In genomic region chr1:226134170-226135058, GRCh38 we compare ENCODE assay signal across 12 cellular contexts. TPM values are rescaled to one million over a fixed set of nuclear protein-coding genes. Genes with fewer than 3 reads are reported as not detected.
A peak's percentile ranks its signal among the peaks of the same experiment; 100 is the strongest.
DNase-seq lines count a peak whose midpoint lies in the region; ATAC-seq, FAIRE-seq and TF ChIP-seq lines count a peak whose summit lies in the region.
"Had no signal": no experiment of that assay in that cellular context is flagged by ENCODE, and none has a peak within 500 bp of the region (broad histone marks: within the 10 kb centered on the region; RNA-seq: fewer than 3 reads in every experiment).

No MANE protein-coding gene starts in this region.

- TF ChIP-seq EP300 in Ishikawa (IDR thresholded peaks at IDR 0.05; ENCODE audit: borderline replicate concordance) = no peak

- no peak for TF ChIP-seq POLR2A in prostate gland (IDR thresholded peaks at IDR 0.05)

- intact Hi-C loops in Calu3 (cut with micrococcal nuclease; ENCODE audit: unreplicated experiment) = no loop called here
- intact Hi-C loops in cardiac septum (cut with DNase I) = no loop called here
- intact Hi-C loops in prostate gland (cut with DNase I) = no loop called here

- no TSS peak for BruUV-seq in Calu3 (replicated peaks; lab: Mats Ljungman, UMichigan)

- TF ChIP-seq CTCF in Calu3 (IDR thresholded peaks at IDR 0.05; ENCODE audit: unreplicated experiment) (no peak), prostate gland (IDR thresholded peaks at IDR 0.05) (no peak), WTC11 (IDR thresholded peaks at IDR 0.05) (no peak)

- H3K36me3 ChIP-seq in prostate gland = no peaks in the 10 kb centered on the region

- H3K4me1 ChIP-seq in prostate gland (replicated peaks) = peaks cover 17% of the 10 kb centered on the region

- DNase-seq in Calu3 (no peak), cardiac septum (ENCODE audit: low spot score) (peak; percentile 66), prostate gland (ENCODE audit: low spot score) (no peak), WTC11 (ENCODE audit: low spot score) (no peak), frontal cortex (ENCODE audit: low spot score in 2 of 2) (no peak), 8988T (no peak)
- no peak for DNase-seq in activated CD4-positive, alpha-beta T cell treated with anti-CD3 and anti-CD28 coated beads, Interleukin-2, amount 50 U/mL, for 1 hour
- DNase-seq: CD8-positive, alpha-beta memory T cell; effector CD8-positive, alpha-beta T cell; RPMI8226; stimulated activated CD4-positive, alpha-beta T cell treated with anti-CD3 and anti-CD28 coated beads, Interleukin-2, amount 100 ng/mL, for 48 hours had no signal

- H3K36me3 Mint-ChIP-seq in Calu3 (ENCODE audit: insufficient read depth, unreplicated experiment) (peaks cover 19% of the 10 kb centered on the region), WTC11 (no peaks in the 10 kb centered on the region)
- H3K36me3 Mint-ChIP-seq: CD8-positive, alpha-beta memory T cell had no signal

- H3K4me3 ChIP-seq in prostate gland = no peak overlapping the region

- FAIRE-seq in frontal cortex (lab: Jason Lieb, UNC) = no peak

- WGBS in prostate gland = 45% methylated on average over 15 of the region's 16 CpGs

- H3K27ac Mint-ChIP-seq in Calu3 (ENCODE audit: unreplicated experiment) (peak overlapping the region; percentile 76), WTC11 (no peak overlapping the region; the same call in 1 of the 2 replicates)

- POLR2A ChIA-PET in WTC11 (lab: Charles Lee) = no interaction called here

- H3K4me1 Mint-ChIP-seq in Calu3 (ENCODE audit: low read depth, unreplicated experiment) = peaks cover 39% of the 10 kb centered on the region
- H3K4me1 Mint-ChIP-seq in WTC11 = peaks cover 27% of the 10 kb centered on the region
- H3K4me1 Mint-ChIP-seq: CD8-positive, alpha-beta memory T cell had no signal

- H3K9me3 ChIP-seq in prostate gland = no peaks in the 10 kb centered on the region

- no peaks in the 10 kb centered on the region for H3K27me3 Mint-ChIP-seq in Calu3 (ENCODE audit: unreplicated experiment)
- no peaks in the 10 kb centered on the region for H3K27me3 Mint-ChIP-seq in WTC11 (ENCODE audit: low read depth)

- peak overlapping the region; percentile 86 for H3K27ac ChIP-seq in prostate gland

- no peaks in the 10 kb centered on the region for H3K9me3 Mint-ChIP-seq in Calu3 (ENCODE audit: low read depth, unreplicated experiment)
- H3K9me3 Mint-ChIP-seq in WTC11 = peaks cover 6% of the 10 kb centered on the region
- H3K9me3 Mint-ChIP-seq: CD8-positive, alpha-beta memory T cell had no signal

- CTCF ChIA-PET in Calu3 (lab: Charles Lee) (interaction anchor here (1.1 to 2.0 kb wide), 2 partner anchors 9 to 11 kb away, joined by 5 to 6 read pairs; no protein-coding TSS in a partner anchor), WTC11 (lab: Charles Lee) (interaction anchor here (0.9 to 2.6 kb wide), 3 partner anchors 9 to 199 kb away, joined by 3 to 33 read pairs (median 10); no protein-coding TSS in a partner anchor)

- TF ChIP-seq RAD21 in Ishikawa (IDR thresholded peaks at IDR 0.05; ENCODE audit: low read depth) = no peak

- H3K4me3 Mint-ChIP-seq in Calu3 (ENCODE audit: low read depth, unreplicated experiment) (peak overlapping the region; percentile 4), WTC11 (no peak overlapping the region)
- H3K4me3 Mint-ChIP-seq: CD8-positive, alpha-beta memory T cell had no signal

- ATAC-seq in WTC11 = no peak

- no peaks in the 10 kb centered on the region for H3K27me3 ChIP-seq in prostate gland (replicated peaks; ENCODE audit: insufficient read depth)

TF ChIP-seq in Ishikawa, 13 proteins besides CTCF, POLR2A, EP300 and RAD21:
- TF ChIP-seq ZBTB7A (IDR thresholded peaks at IDR 0.05; ENCODE audit: low read depth) (0 out of 2 replicates have a peak, but pooled peaks have one; percentile 8), TAF1 (IDR thresholded peaks at IDR 0.05; ENCODE audit: low read depth) (no peak)

TF ChIP-seq in WTC11, 78 proteins besides CTCF, POLR2A, EP300 and RAD21 (continues in another document):
- no peak for TF ChIP-seq AFF4 (CRISPR knock-in tag; IDR thresholded peaks at IDR 0.05; ENCODE audit: borderline replicate concordance)
- TF ChIP-seq IRF1 (CRISPR knock-in tag; IDR thresholded peaks at IDR 0.05) = no peak
- TF ChIP-seq NR2C2 (CRISPR knock-in tag; IDR thresholded peaks at IDR 0.05) = no peak
- TF ChIP-seq HMGXB4 (CRISPR knock-in tag; IDR thresholded peaks at IDR 0.05) = no peak
- TF ChIP-seq ARID4B (CRISPR knock-in tag; IDR thresholded peaks at IDR 0.05; ENCODE audit: borderline replicate concordance) = no peak
- no peak for TF ChIP-seq HMGA2 (CRISPR knock-in tag; IDR thresholded peaks at IDR 0.05)

RNA-seq across cellular contexts. Expression of gene ACBD3, which starts 52.1 kb away (rescaled TPM):
- 50.3 and 51.6 TPM in 2 replicates for total RNA-seq in Calu3 (2022)
- total RNA-seq in cardiac septum = 42.3 TPM
- 10 to 100 TPM; 42.0 to 46.7 TPM for total RNA-seq in prostate gland
- total RNA-seq in WTC11 (2021) = 30.5 to 38.9 TPM (median 31.1 TPM) in 3 replicates
- total RNA-seq in frontal cortex = 49.7 TPM
